Comparison of ENCODE assay signal across 26 cellular contexts in the genomic region with DNA sequence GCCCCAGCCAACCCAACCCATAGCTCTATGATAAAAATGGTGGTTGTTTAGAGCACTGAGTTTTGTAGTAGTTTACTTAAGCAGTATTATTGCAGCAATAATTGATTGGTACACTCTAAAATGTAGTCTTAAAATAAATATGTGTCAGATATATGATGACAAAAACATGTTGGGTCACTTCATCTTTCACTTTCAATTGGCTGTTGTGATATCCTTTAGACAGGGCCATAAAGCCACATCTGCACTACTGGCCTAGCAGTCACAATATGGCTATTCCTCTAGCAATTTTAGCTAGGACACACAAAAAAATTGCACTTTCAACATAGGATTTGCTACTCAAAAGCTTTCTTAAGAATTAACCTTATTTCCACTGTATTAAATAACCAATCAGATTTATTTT. TPM values are rescaled to one million over a fixed set of nuclear protein-coding genes. Genes with fewer than 3 reads are reported as not detected.
"Had no signal": no experiment of that assay in that cellular context is flagged by ENCODE, and none has a peak within 500 bp of the region (broad histone marks: within the 10 kb centered on the region; RNA-seq: fewer than 3 reads in every experiment).

No MANE protein-coding gene starts in this region.

- H3K4me1 Mint-ChIP-seq: activated B cell treated with CpG ODN at 0.5 μM for 24 hours; activated CD4-positive, alpha-beta memory T cell treated with anti-CD3 and anti-CD28 coated beads, Interleukin-2, amount 10 ng/mL, durations not matched to agents 7 days and 5 days; activated naive CD4-positive, alpha-beta T cell treated with anti-CD3 and anti-CD28 coated beads, Interleukin-2, amount 10 ng/mL, durations not matched to agents 7 days and 5 days; mesothelial cell of epicardium; natural killer cell; stimulated activated memory B cell treated with anti-CD40 and anti-IgM and Interleukin-4, amounts not matched to agents 10 μg/mL and 1 μg/mL and 100 μg/mL, for 72 hours had no signal

- H3K4me3 Mint-ChIP-seq: activated B cell treated with CpG ODN at 0.5 μM for 24 hours; activated CD4-positive, alpha-beta memory T cell treated with anti-CD3 and anti-CD28 coated beads, Interleukin-2, amount 10 ng/mL, durations not matched to agents 7 days and 5 days; activated naive CD4-positive, alpha-beta T cell treated with anti-CD3 and anti-CD28 coated beads, Interleukin-2, amount 10 ng/mL, durations not matched to agents 7 days and 5 days; endodermal cell; mesothelial cell of epicardium; natural killer cell; stimulated activated memory B cell treated with anti-CD40 and anti-IgM and Interleukin-4, amounts not matched to agents 10 μg/mL and 1 μg/mL and 100 μg/mL, for 72 hours had no signal

- DNase-seq: activated B cell treated with CpG ODN at 0.5 μM for 24 hours; activated CD4-positive, alpha-beta memory T cell treated with anti-CD3 and anti-CD28 coated beads, Interleukin-2, amount 10 ng/mL, durations not matched to agents 7 days and 5 days; activated CD4-positive, alpha-beta T cell treated with anti-CD3 and anti-CD28 coated beads for 4 hours; activated effector memory CD4-positive, alpha-beta T cell treated with anti-CD3 and anti-CD28 coated beads, Interleukin-2, amount 50 U/mL, for 16 hours; activated naive CD4-positive, alpha-beta T cell treated with anti-CD3 and anti-CD28 coated beads, Interleukin-2, amount 10 ng/mL, durations not matched to agents 7 days and 5 days; activated T-cell treated with anti-CD3 and anti-CD28 coated beads for 4 hours; amygdala; body of pancreas; cortex of kidney; endodermal cell; head of caudate nucleus; hypothalamus; left ventricle myocardium superior; mammary epithelial cell; natural killer cell; retina; sigmoid colon; stimulated activated CD4-positive, alpha-beta T cell treated with anti-CD3 and anti-CD28 coated beads, Interleukin-15, amount 100 ng/mL, for 24 hours; transverse colon; uterus had no signal

- H3K27ac ChIP-seq: body of pancreas, cardiac muscle cell, gastroesophageal sphincter, sigmoid colon, transverse colon, uterus had no signal

- H3K4me3 ChIP-seq: body of pancreas, cardiac muscle cell, gastroesophageal sphincter, sigmoid colon, smooth muscle cell, transverse colon, uterus had no signal

- H3K9me3 Mint-ChIP-seq: activated B cell treated with CpG ODN at 0.5 μM for 24 hours; activated CD4-positive, alpha-beta memory T cell treated with anti-CD3 and anti-CD28 coated beads, Interleukin-2, amount 10 ng/mL, durations not matched to agents 7 days and 5 days; activated naive CD4-positive, alpha-beta T cell treated with anti-CD3 and anti-CD28 coated beads, Interleukin-2, amount 10 ng/mL, durations not matched to agents 7 days and 5 days; endodermal cell; mesothelial cell of epicardium; natural killer cell; stimulated activated memory B cell treated with anti-CD40 and anti-IgM and Interleukin-4, amounts not matched to agents 10 μg/mL and 1 μg/mL and 100 μg/mL, for 72 hours had no signal

- H3K27me3 ChIP-seq: body of pancreas, gastroesophageal sphincter, sigmoid colon, uterus had no signal

- H3K27ac Mint-ChIP-seq: activated B cell treated with CpG ODN at 0.5 μM for 24 hours; activated CD4-positive, alpha-beta memory T cell treated with anti-CD3 and anti-CD28 coated beads, Interleukin-2, amount 10 ng/mL, durations not matched to agents 7 days and 5 days; activated naive CD4-positive, alpha-beta T cell treated with anti-CD3 and anti-CD28 coated beads, Interleukin-2, amount 10 ng/mL, durations not matched to agents 7 days and 5 days; endodermal cell; mesothelial cell of epicardium; natural killer cell; progenitor cell of endocrine pancreas; stimulated activated memory B cell treated with anti-CD40 and anti-IgM and Interleukin-4, amounts not matched to agents 10 μg/mL and 1 μg/mL and 100 μg/mL, for 72 hours had no signal

- H3K9me3 ChIP-seq: body of pancreas, gastroesophageal sphincter, sigmoid colon, transverse colon, uterus had no signal

- H3K36me3 Mint-ChIP-seq: activated naive CD4-positive, alpha-beta T cell treated with anti-CD3 and anti-CD28 coated beads, Interleukin-2, amount 10 ng/mL, durations not matched to agents 7 days and 5 days; mesothelial cell of epicardium; natural killer cell; stimulated activated memory B cell treated with anti-CD40 and anti-IgM and Interleukin-4, amounts not matched to agents 10 μg/mL and 1 μg/mL and 100 μg/mL, for 72 hours had no signal

- H3K4me2 ChIP-seq: smooth muscle cell had no signal

- ATAC-seq: body of pancreas; gastroesophageal sphincter; left ventricle myocardium superior; natural killer cell; stimulated activated memory B cell treated with anti-CD40 and anti-IgM and Interleukin-4, amounts not matched to agents 10 μg/mL and 1 μg/mL and 100 μg/mL, for 72 hours had no signal

- H3K4me1 ChIP-seq: body of pancreas, uterus had no signal

- H3K36me3 ChIP-seq: cardiac muscle cell, gastroesophageal sphincter, sigmoid colon, transverse colon, uterus had no signal

RNA-seq across cellular contexts. Expression of a gene that starts 5.9 kb away (rescaled TPM):
- total RNA-seq: natural killer cell had no signal

RNA-seq across cellular contexts. Expression of a gene that starts 19.4 kb away (rescaled TPM):
- total RNA-seq: activated B cell treated with CpG ODN at 0.5 μM for 24 hours; activated CD4-positive, alpha-beta memory T cell treated with anti-CD3 and anti-CD28 coated beads, Interleukin-2, amount 10 ng/mL, durations not matched to agents 7 days and 5 days had no signal
